ENCODE assay signal across 1 cellular context in the genomic region with DNA sequence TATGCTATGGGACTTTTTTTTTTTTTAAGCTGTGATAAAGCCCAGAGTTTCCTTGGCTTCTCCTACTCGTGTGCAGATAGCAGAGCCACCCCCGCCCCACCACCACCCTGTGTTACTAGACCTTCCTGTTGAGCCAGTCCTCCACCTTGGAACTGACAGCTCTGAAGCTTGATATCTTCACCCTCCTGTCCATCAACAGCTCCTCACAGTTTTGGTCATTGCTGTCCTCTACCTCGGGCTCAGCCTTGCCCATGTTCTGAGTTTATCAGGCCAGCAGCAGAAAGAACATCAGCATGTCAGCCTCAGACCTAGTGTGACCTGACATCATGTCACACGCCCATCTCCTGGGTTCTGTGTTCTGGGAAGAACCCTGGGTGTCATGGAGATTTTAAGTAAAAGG.
TF ChIP-seq lines count a peak whose summit lies in the region.

No MANE protein-coding gene starts in this region.

TF ChIP-seq in K562, 482 proteins besides CTCF, POLR2A, EP300 and RAD21 (continued from another document):
- TF ChIP-seq, protein P1, sequence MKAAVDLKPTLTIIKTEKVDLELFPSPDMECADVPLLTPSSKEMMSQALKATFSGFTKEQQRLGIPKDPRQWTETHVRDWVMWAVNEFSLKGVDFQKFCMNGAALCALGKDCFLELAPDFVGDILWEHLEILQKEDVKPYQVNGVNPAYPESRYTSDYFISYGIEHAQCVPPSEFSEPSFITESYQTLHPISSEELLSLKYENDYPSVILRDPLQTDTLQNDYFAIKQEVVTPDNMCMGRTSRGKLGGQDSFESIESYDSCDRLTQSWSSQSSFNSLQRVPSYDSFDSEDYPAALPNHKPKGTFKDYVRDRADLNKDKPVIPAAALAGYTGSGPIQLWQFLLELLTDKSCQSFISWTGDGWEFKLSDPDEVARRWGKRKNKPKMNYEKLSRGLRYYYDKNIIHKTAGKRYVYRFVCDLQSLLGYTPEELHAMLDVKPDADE (conservative IDR thresholded peaks at IDR 0.05; ENCODE audit: control insufficient read depth, low read depth, low read length), result no peak
- no peak for TF ChIP-seq ZNF3 (CRISPR knock-in tag; IDR thresholded peaks at IDR 0.05)
- peak; percentile 30; the same call in 1 of the 2 replicates for TF ChIP-seq CTBP1 (IDR thresholded peaks at IDR 0.05; ENCODE audit: borderline replicate concordance)
- TF ChIP-seq GABPA (tag; conservative IDR thresholded peaks at IDR 0.05; ENCODE audit: low read depth), result no peak
- TF ChIP-seq TAF7 (tag; IDR thresholded peaks at IDR 0.05), result no peak
- no peak for TF ChIP-seq SMARCA5 (IDR thresholded peaks at IDR 0.05)
- TF ChIP-seq, protein P2, sequence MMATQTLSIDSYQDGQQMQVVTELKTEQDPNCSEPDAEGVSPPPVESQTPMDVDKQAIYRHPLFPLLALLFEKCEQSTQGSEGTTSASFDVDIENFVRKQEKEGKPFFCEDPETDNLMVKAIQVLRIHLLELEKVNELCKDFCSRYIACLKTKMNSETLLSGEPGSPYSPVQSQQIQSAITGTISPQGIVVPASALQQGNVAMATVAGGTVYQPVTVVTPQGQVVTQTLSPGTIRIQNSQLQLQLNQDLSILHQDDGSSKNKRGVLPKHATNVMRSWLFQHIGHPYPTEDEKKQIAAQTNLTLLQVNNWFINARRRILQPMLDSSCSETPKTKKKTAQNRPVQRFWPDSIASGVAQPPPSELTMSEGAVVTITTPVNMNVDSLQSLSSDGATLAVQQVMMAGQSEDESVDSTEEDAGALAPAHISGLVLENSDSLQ (IDR thresholded peaks at IDR 0.05), result peak; percentile 91
- TF ChIP-seq POLR3G (IDR thresholded peaks at IDR 0.05; ENCODE audit: extremely low read depth, insufficient read length, insufficient replicate concordance), result no peak
- no peak for TF ChIP-seq ILF3 (IDR thresholded peaks at IDR 0.05; ENCODE audit: borderline replicate concordance)
- TF ChIP-seq, protein P3, sequence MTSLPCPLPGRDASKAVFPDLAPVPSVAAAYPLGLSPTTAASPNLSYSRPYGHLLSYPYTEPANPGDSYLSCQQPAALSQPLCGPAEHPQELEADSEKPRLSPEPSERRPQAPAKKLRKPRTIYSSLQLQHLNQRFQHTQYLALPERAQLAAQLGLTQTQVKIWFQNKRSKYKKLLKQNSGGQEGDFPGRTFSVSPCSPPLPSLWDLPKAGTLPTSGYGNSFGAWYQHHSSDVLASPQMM (CRISPR knock-in tag; IDR thresholded peaks at IDR 0.05), result no peak
- peak; percentile 86 for TF ChIP-seq MEIS2 (IDR thresholded peaks at IDR 0.05; ENCODE audit: partially characterized antibody)
- TF ChIP-seq ZNF12 (CRISPR knock-in tag; IDR thresholded peaks at IDR 0.05), result no peak
- no peak for TF ChIP-seq GABPB1 (CRISPR knock-in tag; IDR thresholded peaks at IDR 0.05)
- no peak for TF ChIP-seq CHD1 (IDR thresholded peaks at IDR 0.05; ENCODE audit: low read length)
- TF ChIP-seq BRCA1 (IDR thresholded peaks at IDR 0.05), result no peak
- TF ChIP-seq BRCA1 (CRISPR knock-in tag; IDR thresholded peaks at IDR 0.05), result no peak
- no peak for TF ChIP-seq PPARD (CRISPR knock-in tag; IDR thresholded peaks at IDR 0.05)
- TF ChIP-seq, protein P4, sequence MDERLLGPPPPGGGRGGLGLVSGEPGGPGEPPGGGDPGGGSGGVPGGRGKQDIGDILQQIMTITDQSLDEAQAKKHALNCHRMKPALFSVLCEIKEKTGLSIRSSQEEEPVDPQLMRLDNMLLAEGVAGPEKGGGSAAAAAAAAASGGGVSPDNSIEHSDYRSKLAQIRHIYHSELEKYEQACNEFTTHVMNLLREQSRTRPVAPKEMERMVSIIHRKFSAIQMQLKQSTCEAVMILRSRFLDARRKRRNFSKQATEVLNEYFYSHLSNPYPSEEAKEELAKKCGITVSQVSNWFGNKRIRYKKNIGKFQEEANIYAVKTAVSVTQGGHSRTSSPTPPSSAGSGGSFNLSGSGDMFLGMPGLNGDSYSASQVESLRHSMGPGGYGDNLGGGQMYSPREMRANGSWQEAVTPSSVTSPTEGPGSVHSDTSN (CRISPR knock-in tag; IDR thresholded peaks at IDR 0.05; ENCODE audit: low read depth), result no peak
- TF ChIP-seq, protein P4 (tag; conservative IDR thresholded peaks at IDR 0.05; ENCODE audit: low read depth), result peak; percentile 61
- TF ChIP-seq MTA2 (IDR thresholded peaks at IDR 0.05; ENCODE audit: low read depth), result no peak
- no peak for TF ChIP-seq PRPF4 (IDR thresholded peaks at IDR 0.05; ENCODE audit: insufficient read depth, low read depth, low read length, poor library complexity, severe bottlenecking)
- no peak for TF ChIP-seq C11orf30 (IDR thresholded peaks at IDR 0.05; ENCODE audit: low read depth)
- no peak for TF ChIP-seq POLR2B (IDR thresholded peaks at IDR 0.05; ENCODE audit: low read depth, partially characterized antibody)
- no peak for TF ChIP-seq SIN3A (IDR thresholded peaks at IDR 0.05; ENCODE audit: borderline replicate concordance in 2 of 2, control insufficient read depth in 1 of 2, low read depth in 2 of 2, low read length in 2 of 2)
- TF ChIP-seq RNF2 (IDR thresholded peaks at IDR 0.05), result no peak
TF ChIP-seq in K562: peak in this region for 4.
